In genomic region chr2:190822038-190822437, GRCh38 we compare ENCODE assay signal across 31 cellular contexts.
"Had no signal": no experiment of that assay in that cellular context is flagged by ENCODE, and none has a peak within 500 bp of the region (broad histone marks: within the 10 kb centered on the region; RNA-seq: fewer than 3 reads in every experiment).

No MANE protein-coding gene starts in this region.

- H3K9me3 Mint-ChIP-seq: activated CD8-positive, alpha-beta T cell treated with anti-CD3 and anti-CD28 coated beads for 36 hours; central memory CD8-positive, alpha-beta T cell had no signal

- H3K4me1 Mint-ChIP-seq: activated naive CD8-positive, alpha-beta T cell treated with anti-CD3 and anti-CD28 coated beads for 36 hours; activated T-helper 17 cell treated with anti-CD3 and anti-CD28 coated beads, Interleukin-2, amount 50 U/mL, for 72 hours; central memory CD8-positive, alpha-beta T cell had no signal

- DNase-seq: activated CD4-positive, alpha-beta T cell treated with anti-CD3 and anti-CD28 coated beads for 1 hour; activated CD4-positive, alpha-beta T cell treated with anti-CD3 and anti-CD28 coated beads for 48 hours; activated CD4-positive, CD25-positive, alpha-beta regulatory T cell; activated CD8-positive, alpha-beta T cell treated with anti-CD3 and anti-CD28 coated beads for 36 hours; activated effector memory CD4-positive, alpha-beta T cell treated with anti-CD3 and anti-CD28 coated beads, Interleukin-2, amount 50 U/mL, for 16 hours; activated naive CD4-positive, alpha-beta T cell; activated naive CD4-positive, alpha-beta T cell treated with anti-CD3 and anti-CD28 coated beads, Interleukin-2, amount 50 U/mL, for 16 hours; activated naive CD8-positive, alpha-beta T cell treated with anti-CD3 and anti-CD28 coated beads for 36 hours; activated T-cell treated with anti-CD3 and anti-CD28 coated beads, Interleukin-2, amount 50 U/mL, for 1 hour; activated T-cell treated with anti-CD3 and anti-CD28 coated beads, Interleukin-2, amount 50 U/mL, for 72 hours; amniotic stem cell; aorta; brain microvascular endothelial cell; KG1; NCI-H1105; NCI-H1417 treated with DMSO at 0.1 percent for 48 hours; NCI-H187 treated with DMSO at 0.1 percent for 48 hours; NCI-H2081; NCI-H345; SIG-M5; SW 1271; T-helper 1 cell; T-helper 2 cell; T-helper 9 cell; WERI-Rb-1 had no signal

- H3K4me3 ChIP-seq: cardiac muscle cell had no signal

- H3K27me3 ChIP-seq: brain microvascular endothelial cell, cardiac muscle cell had no signal

- ATAC-seq: activated CD8-positive, alpha-beta T cell treated with anti-CD3 and anti-CD28 coated beads for 36 hours; activated T-cell treated with anti-CD3 and anti-CD28 coated beads, Interleukin-2, amount 50 U/mL, for 72 hours; activated T-helper 17 cell treated with anti-CD3 and anti-CD28 coated beads, Interleukin-2, amount 50 U/mL, for 72 hours; Right ventricle myocardium inferior had no signal

- H3K36me3 ChIP-seq: brain microvascular endothelial cell, cardiac muscle cell, WERI-Rb-1 had no signal

- H3K4me3 Mint-ChIP-seq: activated CD8-positive, alpha-beta T cell treated with anti-CD3 and anti-CD28 coated beads for 36 hours; activated naive CD8-positive, alpha-beta T cell treated with anti-CD3 and anti-CD28 coated beads for 36 hours; activated T-cell treated with anti-CD3 and anti-CD28 coated beads, Interleukin-2, amount 50 U/mL, for 72 hours; activated T-helper 17 cell treated with anti-CD3 and anti-CD28 coated beads, Interleukin-2, amount 50 U/mL, for 72 hours; central memory CD8-positive, alpha-beta T cell had no signal

- H3K27ac ChIP-seq: brain microvascular endothelial cell, cardiac muscle cell, RWPE1, WERI-Rb-1 had no signal

- H3K27me3 Mint-ChIP-seq: activated CD8-positive, alpha-beta T cell treated with anti-CD3 and anti-CD28 coated beads for 36 hours; activated naive CD8-positive, alpha-beta T cell treated with anti-CD3 and anti-CD28 coated beads for 36 hours; activated T-helper 17 cell treated with anti-CD3 and anti-CD28 coated beads, Interleukin-2, amount 50 U/mL, for 72 hours; central memory CD8-positive, alpha-beta T cell had no signal

- FAIRE-seq: RCC 7860 had no signal

- H3K27ac Mint-ChIP-seq: activated CD8-positive, alpha-beta T cell treated with anti-CD3 and anti-CD28 coated beads for 36 hours; activated naive CD8-positive, alpha-beta T cell treated with anti-CD3 and anti-CD28 coated beads for 36 hours; activated T-cell treated with anti-CD3 and anti-CD28 coated beads, Interleukin-2, amount 50 U/mL, for 72 hours; activated T-helper 17 cell treated with anti-CD3 and anti-CD28 coated beads, Interleukin-2, amount 50 U/mL, for 72 hours had no signal
